Comparison of ENCODE assay signal across 18 cellular contexts in the genomic region with DNA sequence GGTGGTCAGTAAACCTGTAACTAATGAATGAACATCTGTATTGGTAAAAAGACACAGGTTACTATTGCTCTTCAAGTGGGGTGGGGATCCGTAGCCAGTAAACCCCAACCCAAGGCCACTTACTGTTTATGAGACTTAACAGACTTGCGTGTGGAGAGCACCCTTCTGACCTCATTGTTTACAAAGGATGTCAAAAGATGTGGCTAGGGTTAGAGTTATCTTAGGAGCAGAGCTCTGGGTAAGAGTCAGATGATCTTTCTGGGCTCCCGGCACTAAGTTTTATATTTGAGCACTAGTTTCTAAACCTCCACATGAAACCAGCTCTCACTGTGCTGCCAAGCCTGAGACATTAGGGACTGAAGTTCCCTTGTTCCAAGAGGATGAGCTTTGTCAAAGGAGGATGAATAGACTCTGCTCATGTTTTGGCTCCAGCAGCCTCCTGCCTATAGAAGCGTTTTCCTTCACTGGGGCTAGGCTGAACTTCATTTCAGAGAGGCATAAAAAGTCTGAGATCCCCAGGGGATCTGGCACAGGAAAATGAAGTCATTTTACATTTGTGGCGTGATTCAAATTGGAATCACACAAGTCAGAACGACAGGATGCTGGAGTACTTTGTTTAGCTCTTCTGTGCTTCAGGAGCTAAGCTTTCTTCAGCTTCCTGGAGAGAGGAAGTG.
DNase-seq lines count a peak whose midpoint lies in the region; ATAC-seq and TF ChIP-seq lines count a peak whose summit lies in the region.
"Had no signal": no experiment of that assay in that cellular context is flagged by ENCODE, and none has a peak within 500 bp of the region (broad histone marks: within the 10 kb centered on the region; RNA-seq: fewer than 3 reads in every experiment).

No MANE protein-coding gene starts in this region.

- H4K20me1 ChIP-seq in Karpas-422 (ENCODE audit: insufficient read depth, low read depth, low read length): no peaks in the 10 kb centered on the region

- H3K9me2 ChIP-seq in Karpas-422 (replicated peaks; ENCODE audit: insufficient read depth, low read length): no peaks in the 10 kb centered on the region

- WGBS in adrenal gland, 4 donors: 64 to 72% (median 67%) methylated on average over 6 of the region's 6 CpGs

- H3K9ac ChIP-seq in skeletal muscle tissue (ENCODE audit: low read depth in 1 of 3, low read length in 3 of 3) (no peak overlapping the region), Karpas-422 (ENCODE audit: low read length) (no peak overlapping the region)

- H3K27ac ChIP-seq in skeletal muscle tissue (ENCODE audit: low read depth, low read length) (peak overlapping the region; percentile 14), adrenal gland (no peak overlapping the region), Karpas-422 (ENCODE audit: low read length) (no peak overlapping the region)

- H3K4me3 Mint-ChIP-seq in activated T-cell treated with anti-CD3 and anti-CD28 coated beads, Interleukin-2, amount 50 U/mL, for 72 hours: no peak overlapping the region
- no peak overlapping the region for H3K4me3 Mint-ChIP-seq in activated T-cell treated with anti-CD3 and anti-CD28 coated beads, Interleukin-2, amount 50 U/mL, for 24 hours
- H3K4me3 Mint-ChIP-seq: dendritic cell treated with granulocyte-macrophage colony-stimulating factor and Interleukin-4, amounts not matched to agents 40 ng/mL and 50 ng/mL, for 4 days had no signal

- DNase-seq in activated T-cell treated with anti-CD3 and anti-CD28 coated beads, Interleukin-2, amount 50 U/mL, for 72 hours: no peak
- DNase-seq in activated T-cell treated with anti-CD3 and anti-CD28 coated beads, Interleukin-2, amount 50 U/mL, for 24 hours: no peak
- DNase-seq in RPMI7951 (ENCODE audit: low read depth): peak; percentile 51
- peak; percentile 93 for DNase-seq in fibroblast of villous mesenchyme (ENCODE audit: low read depth)
- DNase-seq in adrenal gland: no peak
- no peak for DNase-seq in AG08395 (ENCODE audit: low spot score)
- DNase-seq in Karpas-422: no peak
- DNase-seq: activated T-cell treated with anti-CD3 and anti-CD28 coated beads, Interleukin-2, amount 50 U/mL, for 48 hours; Caco-2; GDM1; KG1; naive B cell; NCI-H1417 treated with DMSO at 0.1 percent for 48 hours; NCI-H446 treated with DMSO at 0.1 percent for 48 hours; right cardiac atrium had no signal

- H3K27me3 Mint-ChIP-seq in activated T-cell treated with anti-CD3 and anti-CD28 coated beads, Interleukin-2, amount 50 U/mL, for 72 hours (ENCODE audit: low read depth): no peaks in the 10 kb centered on the region
- no peaks in the 10 kb centered on the region for H3K27me3 Mint-ChIP-seq in activated T-cell treated with anti-CD3 and anti-CD28 coated beads, Interleukin-2, amount 50 U/mL, for 24 hours

- H3K4me1 ChIP-seq in skeletal muscle tissue (ENCODE audit: control insufficient read depth in 3 of 3, insufficient read depth in 3 of 3, low read length in 3 of 3): peaks cover 2 to 6% (median 4%) of the 10 kb centered on the region in 3 donors
- H3K4me1 ChIP-seq in adrenal gland (replicated peaks in 1 of 2): peaks cover 0 to 13% of the 10 kb centered on the region in 2 donors
- peaks cover 13% of the 10 kb centered on the region for H3K4me1 ChIP-seq in Karpas-422 (ENCODE audit: low read length)
- H3K4me1 ChIP-seq: Caco-2 had no signal

- no peaks in the 10 kb centered on the region for H3K79me2 ChIP-seq in Karpas-422 (ENCODE audit: low read length)

- ATAC-seq in activated T-cell treated with anti-CD3 and anti-CD28 coated beads, Interleukin-2, amount 50 U/mL, for 72 hours (replicated peaks in 1 of 2): peak; percentile 64 to 77
- ATAC-seq: activated CD4-positive, CD25-positive, alpha-beta regulatory T cell treated with anti-CD3 and anti-CD28 coated beads, Interleukin-2, amount 50 U/mL, for 24 hours had no signal

- H3K9me3 ChIP-seq in skeletal muscle tissue (ENCODE audit: control insufficient read depth in 3 of 3, low read length in 3 of 3): no peaks in the 10 kb centered on the region
- no peaks in the 10 kb centered on the region for H3K9me3 ChIP-seq in adrenal gland (replicated peaks in 1 of 3)
- H3K9me3 ChIP-seq in Karpas-422 (ENCODE audit: low read length): no peaks in the 10 kb centered on the region
- H3K9me3 ChIP-seq: Caco-2 had no signal

- H3K27ac Mint-ChIP-seq in activated T-cell treated with anti-CD3 and anti-CD28 coated beads, Interleukin-2, amount 50 U/mL, for 72 hours: no peak overlapping the region
- no peak overlapping the region for H3K27ac Mint-ChIP-seq in activated T-cell treated with anti-CD3 and anti-CD28 coated beads, Interleukin-2, amount 50 U/mL, for 24 hours
- H3K27ac Mint-ChIP-seq: dendritic cell treated with granulocyte-macrophage colony-stimulating factor and Interleukin-4, amounts not matched to agents 40 ng/mL and 50 ng/mL, for 4 days had no signal

- intact Hi-C loops in adrenal gland (cut with DNase I): no loop called here

- H3K27me3 ChIP-seq in skeletal muscle tissue (ENCODE audit: control insufficient read depth in 3 of 3, insufficient read depth in 3 of 3, low read length in 3 of 3): no peaks in the 10 kb centered on the region
- H3K27me3 ChIP-seq in adrenal gland: no peaks in the 10 kb centered on the region
- H3K27me3 ChIP-seq in Karpas-422 (ENCODE audit: low read length): no peaks in the 10 kb centered on the region

- H3K36me3 Mint-ChIP-seq in activated T-cell treated with anti-CD3 and anti-CD28 coated beads, Interleukin-2, amount 50 U/mL, for 72 hours (ENCODE audit: insufficient read depth in 2 of 2): no peaks in the 10 kb centered on the region
- no peaks in the 10 kb centered on the region for H3K36me3 Mint-ChIP-seq in activated T-cell treated with anti-CD3 and anti-CD28 coated beads, Interleukin-2, amount 50 U/mL, for 24 hours (ENCODE audit: low read depth)
- H3K36me3 Mint-ChIP-seq: naive B cell had no signal

- TF ChIP-seq POLR2A in adrenal gland (IDR thresholded peaks at IDR 0.05): no peak

- H2AFZ ChIP-seq in Karpas-422 (ENCODE audit: low read length): no peak overlapping the region

- no peak overlapping the region for H3K4me3 ChIP-seq in fibroblast of villous mesenchyme (ENCODE audit: low read depth, low read length)
- no peak overlapping the region for H3K4me3 ChIP-seq in skeletal muscle tissue (ENCODE audit: low read length in 3 of 3)
- H3K4me3 ChIP-seq in adrenal gland: no peak overlapping the region
- H3K4me3 ChIP-seq in Karpas-422 (ENCODE audit: low read length): no peak overlapping the region

- H3K36me3 ChIP-seq in skeletal muscle tissue (ENCODE audit: control insufficient read depth in 3 of 3, insufficient read depth in 3 of 3, low read length in 3 of 3): no peaks in the 10 kb centered on the region
- H3K36me3 ChIP-seq in adrenal gland (replicated peaks in 1 of 2): no peaks in the 10 kb centered on the region
- no peaks in the 10 kb centered on the region for H3K36me3 ChIP-seq in Karpas-422 (ENCODE audit: insufficient read depth, low read length)

- no peak overlapping the region for H3K4me2 ChIP-seq in Karpas-422 (ENCODE audit: low read depth, low read length, poor library complexity, severe bottlenecking)

- no peaks in the 10 kb centered on the region for H3K9me3 Mint-ChIP-seq in activated T-cell treated with anti-CD3 and anti-CD28 coated beads, Interleukin-2, amount 50 U/mL, for 72 hours
- H3K9me3 Mint-ChIP-seq in activated T-cell treated with anti-CD3 and anti-CD28 coated beads, Interleukin-2, amount 50 U/mL, for 24 hours: no peaks in the 10 kb centered on the region
- H3K9me3 Mint-ChIP-seq: dendritic cell treated with granulocyte-macrophage colony-stimulating factor and Interleukin-4, amounts not matched to agents 40 ng/mL and 50 ng/mL, for 4 days had no signal

- TF ChIP-seq CTCF in fibroblast of villous mesenchyme (IDR thresholded peaks at IDR 0.05; ENCODE audit: insufficient read depth, low read depth, low read length) (no peak), adrenal gland (IDR thresholded peaks at IDR 0.05) (no peak)

- peaks cover 43% of the 10 kb centered on the region for H3K4me1 Mint-ChIP-seq in activated T-cell treated with anti-CD3 and anti-CD28 coated beads, Interleukin-2, amount 50 U/mL, for 72 hours (ENCODE audit: low read depth)
- H3K4me1 Mint-ChIP-seq in activated T-cell treated with anti-CD3 and anti-CD28 coated beads, Interleukin-2, amount 50 U/mL, for 24 hours (ENCODE audit: low read depth): peaks cover 42% of the 10 kb centered on the region

Comparison
In these comparisons a context has a peak if more than half of its experiments do, and no peak if none do; other contexts are left out.
1. DNase-seq: peak in RPMI7951 (single experiment) and fibroblast of villous mesenchyme (single experiment); none in activated T-cell treated with anti-CD3 and anti-CD28 coated beads, Interleukin-2, amount 50 U/mL, for 72 hours (0 of 2), activated T-cell treated with anti-CD3 and anti-CD28 coated beads, Interleukin-2, amount 50 U/mL, for 24 hours (single experiment), adrenal gland (0 of 7), AG08395 (single experiment) and Karpas-422 (single experiment).